In genomic region chr10:12504176-12504575, GRCh38 we compare ENCODE assay signal across 17 cellular contexts.
DNase-seq lines count a peak whose midpoint lies in the region; ATAC-seq and TF ChIP-seq lines count a peak whose summit lies in the region.
"Had no signal": no experiment of that assay in that cellular context is flagged by ENCODE, and none has a peak within 500 bp of the region (broad histone marks: within the 10 kb centered on the region; RNA-seq: fewer than 3 reads in every experiment).

No MANE protein-coding gene starts in this region.

- ATAC-seq in left cardiac atrium (no peak), GM18511 (IDR thresholded peaks at IDR 0.05; ENCODE audit: unreplicated experiment) (no peak), SK-N-SH treated with all-trans-retinoic acid at 6 μM for 48 hours (no peak)
- ATAC-seq: A549 had no signal

- intact Hi-C loops in left cardiac atrium (cut with DNase I): no loop called here
- intact Hi-C loops in spleen (cut with DNase I; ENCODE audit: low total_unique reads): no loop called here
- intact Hi-C loops in vagina (cut with DNase I): no loop called here

- no peak overlapping the region for H3K27ac Mint-ChIP-seq in endodermal cell
- H3K27ac Mint-ChIP-seq: H9, IgD-negative memory B cell had no signal

- no peaks in the 10 kb centered on the region for H3K9me3 Mint-ChIP-seq in endodermal cell
- H3K9me3 Mint-ChIP-seq: CD4-positive, alpha-beta memory T cell; IgD-negative memory B cell had no signal

- peaks cover 7% of the 10 kb centered on the region for H3K4me1 Mint-ChIP-seq in endodermal cell

- no peaks in the 10 kb centered on the region for H3K27me3 Mint-ChIP-seq in endodermal cell (ENCODE audit: insufficient read depth)
- H3K27me3 Mint-ChIP-seq: CD4-positive, alpha-beta memory T cell; IgD-negative memory B cell had no signal

- H3K27me3 ChIP-seq in right atrium auricular region: no peaks in the 10 kb centered on the region
- H3K27me3 ChIP-seq in endodermal cell (ENCODE audit: control insufficient read depth, insufficient read depth, low read length, poor library complexity, severe bottlenecking): no peaks in the 10 kb centered on the region
- H3K27me3 ChIP-seq in spleen (replicated peaks in 1 of 7): no peaks in the 10 kb centered on the region
- H3K27me3 ChIP-seq in vagina: no peaks in the 10 kb centered on the region
- H3K27me3 ChIP-seq: BE2C had no signal

- H3K27ac ChIP-seq in right atrium auricular region (no peak overlapping the region), endodermal cell (ENCODE audit: low read depth, low read length) (no peak overlapping the region), spleen (no peak overlapping the region), vagina (no peak overlapping the region)
- H3K27ac ChIP-seq: A549, C4-2B had no signal

- in situ Hi-C loops in GM13977 (cut with MboI; ENCODE audit: low pct_unique_long_range_greater_than_20kb, low sequenced_read_pairs, unreplicated experiment): no loop called here

- H3K9me3 ChIP-seq in right atrium auricular region: no peaks in the 10 kb centered on the region
- no peaks in the 10 kb centered on the region for H3K9me3 ChIP-seq in endodermal cell (ENCODE audit: control insufficient read depth, low read length)
- no peaks in the 10 kb centered on the region for H3K9me3 ChIP-seq in spleen
- H3K9me3 ChIP-seq in vagina: no peaks in the 10 kb centered on the region
- H3K9me3 ChIP-seq: A549, BE2C had no signal

- no peak overlapping the region for H3K9ac ChIP-seq in endodermal cell (ENCODE audit: extremely low read depth, low read length, poor library complexity, severe bottlenecking)

- DNase-seq in right atrium auricular region (ENCODE audit: low spot score): peak; percentile 40
- no peak for DNase-seq in left cardiac atrium
- peak; percentile 29 for DNase-seq in endodermal cell
- peak; percentile 35 for DNase-seq in spleen
- DNase-seq in vagina (ENCODE audit: extremely low spot score in 2 of 2): peak; percentile 70 to 74
- no peak for DNase-seq in GM13977 (ENCODE audit: low spot score)
- DNase-seq: BE2C; CD4-positive, alpha-beta memory T cell; DND-41; GDM1; GOT3; H9 had no signal

- TF ChIP-seq CTCF in right atrium auricular region (IDR thresholded peaks at IDR 0.05) (no peak), endodermal cell (conservative IDR thresholded peaks at IDR 0.05) (no peak), spleen (IDR thresholded peaks at IDR 0.05 in 8 of 11, conservative IDR thresholded peaks at IDR 0.05 in 3 of 11) (no peak), vagina (IDR thresholded peaks at IDR 0.05) (no peak), GM13977 (IDR thresholded peaks at IDR 0.05; ENCODE audit: extremely low read depth, insufficient read depth, missing control alignments) (no peak)

- H3K4me3 ChIP-seq in right atrium auricular region: no peak overlapping the region
- H3K4me3 ChIP-seq in endodermal cell (ENCODE audit: low read length): no peak overlapping the region
- no peak overlapping the region for H3K4me3 ChIP-seq in spleen
- no peak overlapping the region for H3K4me3 ChIP-seq in vagina
- H3K4me3 ChIP-seq: A549 had no signal

- TF ChIP-seq POLR2A in spleen (IDR thresholded peaks at IDR 0.05): no peak
- TF ChIP-seq POLR2A in vagina (IDR thresholded peaks at IDR 0.05): no peak

- H3K36me3 ChIP-seq in right atrium auricular region (no peaks in the 10 kb centered on the region), endodermal cell (ENCODE audit: control insufficient read depth, insufficient read depth, low read length) (no peaks in the 10 kb centered on the region), spleen (no peaks in the 10 kb centered on the region), vagina (no peaks in the 10 kb centered on the region)
- H3K36me3 ChIP-seq: BE2C had no signal

- 92 to 97% methylated on average over 5 to 11 of the region's 11 CpGs for WGBS in endodermal cell (ENCODE audit: insufficient coverage in 1 of 2, insufficient read length in 1 of 2), 2 experiments
- 91 to 97% (median 95%) methylated on average over 11 of the region's 11 CpGs for WGBS in spleen, 5 donors

- H3K36me3 Mint-ChIP-seq in endodermal cell (ENCODE audit: low read depth): no peaks in the 10 kb centered on the region

- H3K4me1 ChIP-seq in right atrium auricular region (peaks cover 0 to 33% of the 10 kb centered on the region in 2 donors), endodermal cell (ENCODE audit: control insufficient read depth, insufficient read depth, low read length) (no peaks in the 10 kb centered on the region), spleen (peaks cover 14 to 62% (median 35%) of the 10 kb centered on the region in 6 donors), vagina (peaks cover 34% of the 10 kb centered on the region)

- no peak overlapping the region for H3K4me3 Mint-ChIP-seq in endodermal cell
- H3K4me3 Mint-ChIP-seq: CD4-positive, alpha-beta memory T cell; H9 had no signal

TF ChIP-seq in SK-N-SH treated with all-trans-retinoic acid at 6 μM for 48 hours, 23 proteins besides CTCF, POLR2A, EP300 and RAD21:
- TF ChIP-seq ZNF8 (CRISPR knock-in tag; IDR thresholded peaks at IDR 0.05): no peak

Comparison
In these comparisons a context has a peak if more than half of its experiments do, and no peak if none do; other contexts are left out.
1. DNase-seq: peak in right atrium auricular region (single experiment), endodermal cell (single experiment), spleen (single experiment) and vagina (2 of 2); none in left cardiac atrium (single experiment) and GM13977 (single experiment).